11 cellular contexts compared by ENCODE assay signal in the genomic region with DNA sequence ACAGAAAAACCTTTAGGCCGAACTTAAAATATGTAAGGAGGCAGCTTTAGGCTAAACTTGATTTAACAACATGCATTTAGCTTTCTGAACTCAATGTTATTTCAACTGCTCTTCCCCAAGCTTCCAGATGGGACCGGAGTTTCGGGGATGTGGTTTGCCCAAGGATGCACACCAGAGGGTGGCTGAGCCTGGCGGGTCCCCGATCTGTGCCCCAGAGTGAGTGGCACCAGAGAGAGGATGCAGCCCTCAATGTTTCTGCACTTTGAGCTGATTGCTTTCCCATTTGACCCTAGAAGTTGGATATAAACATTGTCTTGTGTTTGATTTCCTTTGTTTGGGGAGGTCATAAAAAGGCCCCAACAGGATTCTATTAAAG.
DNase-seq lines count a peak whose midpoint lies in the region; ATAC-seq, FAIRE-seq and TF ChIP-seq lines count a peak whose summit lies in the region.
"Had no signal": no experiment of that assay in that cellular context is flagged by ENCODE, and none has a peak within 500 bp of the region (broad histone marks: within the 10 kb centered on the region; RNA-seq: fewer than 3 reads in every experiment).

No MANE protein-coding gene starts in this region.

- H3K4me1 ChIP-seq in left ventricle myocardium inferior = peaks cover 12% of the 10 kb centered on the region
- peaks cover 0 to 7% of the 10 kb centered on the region in 2 donors for H3K4me1 ChIP-seq in uterus

- no peaks in the 10 kb centered on the region for H3K36me3 ChIP-seq in left ventricle myocardium inferior
- H3K36me3 ChIP-seq in uterus = no peaks in the 10 kb centered on the region
- H3K36me3 ChIP-seq: upper lobe of left lung had no signal

- FAIRE-seq in H54 (lab: Jason Lieb, UNC) = no peak

- ATAC-seq in left ventricle myocardium superior (no peak), naive B cell (ENCODE audit: low read depth in 2 of 2) (peak; percentile 2 to 20), GM19397 (IDR thresholded peaks at IDR 0.05; ENCODE audit: unreplicated experiment) (no peak)

- H3K9me3 Mint-ChIP-seq in activated naive CD8-positive, alpha-beta T cell treated with anti-CD3 and anti-CD28 coated beads for 36 hours = peaks cover 5% of the 10 kb centered on the region
- peaks cover 0 to 5% (median 0%) of the 10 kb centered on the region in 7 donors for H3K9me3 Mint-ChIP-seq in naive B cell

- H3K9me3 ChIP-seq in left ventricle myocardium inferior (replicated peaks) (no peaks in the 10 kb centered on the region), uterus (no peaks in the 10 kb centered on the region)
- H3K9me3 ChIP-seq: upper lobe of left lung had no signal

- peaks cover 4% of the 10 kb centered on the region for H3K36me3 Mint-ChIP-seq in activated naive CD8-positive, alpha-beta T cell treated with anti-CD3 and anti-CD28 coated beads for 36 hours
- H3K36me3 Mint-ChIP-seq in naive B cell = no peaks in the 10 kb centered on the region

- peak overlapping the region; percentile 93 for H3K27ac Mint-ChIP-seq in activated naive CD8-positive, alpha-beta T cell treated with anti-CD3 and anti-CD28 coated beads for 36 hours
- H3K27ac Mint-ChIP-seq in naive B cell = peak overlapping the region in 5 of 6 donors; percentile 75 to 95 (median 87)

- H3K4me1 Mint-ChIP-seq in activated naive CD8-positive, alpha-beta T cell treated with anti-CD3 and anti-CD28 coated beads for 36 hours = peaks cover 24% of the 10 kb centered on the region
- H3K4me1 Mint-ChIP-seq in naive B cell = peaks cover 29 to 30% (median 30%) of the 10 kb centered on the region in 3 donors

- H3K27ac ChIP-seq in left ventricle myocardium inferior (replicated peaks) (peak overlapping the region; percentile 51), uterus (peak overlapping the region; percentile 77 to 79)
- H3K27ac ChIP-seq: upper lobe of left lung had no signal

- H3K27me3 ChIP-seq in left ventricle myocardium inferior (ENCODE audit: low read depth) = peaks cover 8% of the 10 kb centered on the region
- no peaks in the 10 kb centered on the region for H3K27me3 ChIP-seq in uterus
- H3K27me3 ChIP-seq: upper lobe of left lung had no signal

- no peaks in the 10 kb centered on the region for H3K27me3 Mint-ChIP-seq in activated naive CD8-positive, alpha-beta T cell treated with anti-CD3 and anti-CD28 coated beads for 36 hours
- H3K27me3 Mint-ChIP-seq in naive B cell = peaks cover 0 to 9% (median 5%) of the 10 kb centered on the region in 3 donors

- no peak for DNase-seq in left ventricle myocardium inferior
- DNase-seq in left ventricle myocardium superior = no peak
- no peak for DNase-seq in activated naive CD8-positive, alpha-beta T cell treated with anti-CD3 and anti-CD28 coated beads for 36 hours
- no peak for DNase-seq in naive B cell
- DNase-seq in uterus = no peak
- DNase-seq in occipital lobe (lab: John Stamatoyannopoulos, UW) = no peak
- no peak for DNase-seq in H54 (ENCODE audit: insufficient read length, low spot score)
- DNase-seq: hypothalamus, NCI-H1417 treated with DMSO at 0.1 percent for 48 hours, upper lobe of left lung had no signal

- no peak for TF ChIP-seq POLR2A in uterus (IDR thresholded peaks at IDR 0.05)
- TF ChIP-seq POLR2A in H54 (IDR thresholded peaks at IDR 0.05; ENCODE audit: low read depth, low read length) = no peak

- no peak overlapping the region for H3K4me3 ChIP-seq in left ventricle myocardium inferior
- H3K4me3 ChIP-seq in uterus = no peak overlapping the region

- H3K4me3 Mint-ChIP-seq in activated naive CD8-positive, alpha-beta T cell treated with anti-CD3 and anti-CD28 coated beads for 36 hours = peak overlapping the region; percentile 29
- H3K4me3 Mint-ChIP-seq in naive B cell = peak overlapping the region; percentile 50 to 94 (median 86)

- intact Hi-C loops in left ventricle myocardium inferior (cut with micrococcal nuclease) (no loop called here), left ventricle myocardium superior (cut with micrococcal nuclease) (no loop called here), uterus (cut with DNase I; ENCODE audit: low total_unique reads) (no loop called here)

- TF ChIP-seq CTCF in left ventricle myocardium inferior (IDR thresholded peaks at IDR 0.05; ENCODE audit: borderline replicate concordance) (no peak), uterus (IDR thresholded peaks at IDR 0.05) (no peak)

Comparison
In these comparisons a context has a peak if more than half of its experiments do, and no peak if none do; other contexts are left out.
1. ATAC-seq: peak in naive B cell (2 of 2); none in left ventricle myocardium superior (single experiment) and GM19397 (single experiment).